8 cellular contexts compared by ENCODE assay signal in genomic region chr4:55545681-55546632, GRCh38. TPM values are rescaled to one million over a fixed set of nuclear protein-coding genes. Genes with fewer than 3 reads are reported as not detected.
A peak's percentile ranks its signal among the peaks of the same experiment; 100 is the strongest.
DNase-seq lines count a peak whose midpoint lies in the region; ATAC-seq, FAIRE-seq and TF ChIP-seq lines count a peak whose summit lies in the region.

No MANE protein-coding gene starts in this region.

- peak overlapping the region; percentile 87 to 98 (median 96) for H3K27ac ChIP-seq in spleen

- peaks cover 10 to 46% (median 23%) of the 10 kb centered on the region in 6 donors for H3K4me1 ChIP-seq in spleen

- no peaks in the 10 kb centered on the region for H3K27me3 ChIP-seq in bronchial epithelial cell (ENCODE audit: control insufficient read depth, insufficient read depth, low read length)
- H3K27me3 ChIP-seq in spleen (replicated peaks in 1 of 7) = no peaks in the 10 kb centered on the region

- intact Hi-C loops in spleen (cut with DNase I; ENCODE audit: low total_unique reads) = no loop called here

- TF ChIP-seq CTCF in WI38 (IDR thresholded peaks at IDR 0.05; ENCODE audit: low read depth, low read length) = no peak
- no peak for TF ChIP-seq CTCF in bronchial epithelial cell (IDR thresholded peaks at IDR 0.05; ENCODE audit: insufficient read depth, low read length, severe bottlenecking)
- TF ChIP-seq CTCF in spleen (IDR thresholded peaks at IDR 0.05 in 8 of 11, conservative IDR thresholded peaks at IDR 0.05 in 3 of 11) = no peak

- no peaks in the 10 kb centered on the region for H3K36me3 ChIP-seq in bronchial epithelial cell (ENCODE audit: control insufficient read depth, insufficient read depth, low read length)
- H3K36me3 ChIP-seq in spleen = no peaks in the 10 kb centered on the region

- no peak for FAIRE-seq in bronchial epithelial cell (lab: Jason Lieb, UNC)

- ATAC-seq in GM18858 (IDR thresholded peaks at IDR 0.05; ENCODE audit: unreplicated experiment) (peak; percentile 30), HG03066 (IDR thresholded peaks at IDR 0.05; ENCODE audit: low read depth, unreplicated experiment) (peak; percentile 41)

- peak; percentile 33 for DNase-seq in 8988T
- DNase-seq in NCI-H2171 (lab: John Stamatoyannopoulos, UW) = peak; percentile 62
- peak; percentile 30 for DNase-seq in bronchial epithelial cell (ENCODE audit: low read depth)
- peak; percentile 75 for DNase-seq in inferior parietal cortex (ENCODE audit: extremely low spot score)
- peak; percentile 94 for DNase-seq in spleen

- WGBS in spleen, 5 donors = 0 to 1% (median 0%) methylated on average over 21 to 95 of the region's 95 CpGs

- no peaks in the 10 kb centered on the region for H3K9me3 ChIP-seq in spleen

- peak overlapping the region; percentile 90 for H3K4me3 ChIP-seq in WI38 (ENCODE audit: low read depth, low read length)
- peak overlapping the region; percentile 82 for H3K4me3 ChIP-seq in bronchial epithelial cell (ENCODE audit: low read depth, low read length)
- H3K4me3 ChIP-seq in spleen = peak overlapping the region; percentile 75 to 97 (median 94)

- TF ChIP-seq POLR2A in spleen (IDR thresholded peaks at IDR 0.05) = no peak

RNA-seq across cellular contexts. Expression of gene CLOCK, which starts 0.8 kb away (rescaled TPM):
- 20.8 and 29.7 TPM in 2 replicates for total RNA-seq in bronchial epithelial cell
- 10 to 100 TPM; 13.8 to 29.4 (median 22.6) TPM for total RNA-seq in spleen
- 1 to 10 TPM; 1.9 to 5.3 (median 2.4) TPM for polyA plus RNA-seq in spleen

RNA-seq across cellular contexts. Expression of gene PDCL2, which starts 46.1 kb away (rescaled TPM):
- total RNA-seq in bronchial epithelial cell = not detected in 2 replicates
- total RNA-seq in spleen = not detected
- not detected for polyA plus RNA-seq in spleen

Comparison
In these comparisons a context has a peak if more than half of its experiments do, and no peak if none do; other contexts are left out.
1. Peak in every context shown above with its lines: DNase-seq, ATAC-seq, H3K4me3 ChIP-seq and H3K27ac ChIP-seq.
2. DNase-seq: peak in every context shown above with its lines; median percentile 94 in spleen; 75 in inferior parietal cortex; 62 in NCI-H2171; 33 in 8988T; 30 in bronchial epithelial cell.